In the genomic region with DNA sequence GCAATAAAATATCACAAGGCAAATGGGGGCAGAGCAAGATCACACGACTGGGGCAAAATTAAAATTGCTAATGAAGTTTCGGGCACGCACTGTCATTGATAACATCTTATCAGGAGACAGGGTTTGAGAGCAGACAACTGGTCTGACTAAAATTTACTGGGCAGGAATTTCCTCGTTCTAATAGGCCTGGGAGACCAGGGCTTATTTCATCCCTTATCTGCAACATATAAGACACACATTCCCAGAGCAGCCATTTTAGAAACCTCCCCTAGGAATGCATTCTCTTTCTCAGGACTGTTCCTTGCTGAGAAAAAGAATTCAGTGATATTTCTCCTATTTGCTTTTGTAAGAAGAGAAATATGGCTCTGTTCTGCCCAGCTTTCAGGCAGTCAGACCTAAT, we compare ENCODE assay signal across 2 cellular contexts.
TF ChIP-seq lines count a peak whose summit lies in the region.

No MANE protein-coding gene starts in this region.

TF ChIP-seq in HCT116, 20 proteins besides CTCF, POLR2A, EP300 and RAD21:
- TF ChIP-seq CBX3 (IDR thresholded peaks at IDR 0.05; ENCODE audit: low read depth) = peak; percentile 41; the same call in 1 of the 2 replicates

TF ChIP-seq in GM12878, 131 proteins besides CTCF, POLR2A, EP300 and RAD21:
- TF ChIP-seq CBX5 (IDR thresholded peaks at IDR 0.05; ENCODE audit: low read depth) = 0 out of 2 replicates have a peak, but pooled peaks have one; percentile 63
